ENCODE assay signal across 20 cellular contexts in genomic region chr5:97141539-97141938, GRCh38. TPM values are rescaled to one million over a fixed set of nuclear protein-coding genes. Genes with fewer than 3 reads are reported as not detected.
"Had no signal": no experiment of that assay in that cellular context is flagged by ENCODE, and none has a peak within 500 bp of the region (broad histone marks: within the 10 kb centered on the region; RNA-seq: fewer than 3 reads in every experiment).

No MANE protein-coding gene starts in this region.

- H3K9me3 ChIP-seq: mucosa of descending colon, right lobe of liver, upper lobe of right lung had no signal

- H3K27ac ChIP-seq: foreskin keratinocyte, right lobe of liver, upper lobe of right lung had no signal

- H3K36me3 Mint-ChIP-seq: activated naive CD4-positive, alpha-beta T cell treated with anti-CD3 and anti-CD28 coated beads, Interleukin-2, amount 50 U/mL, for 72 hours; naive thymus-derived CD4-positive, alpha-beta T cell; WTC11 had no signal

- H3K4me1 Mint-ChIP-seq: stimulated activated naive CD8-positive, alpha-beta T cell treated with anti-CD3 and anti-CD28 coated beads, Interleukin-15, amount 100 ng/mL, for 72 hours had no signal

- H3K27me3 ChIP-seq: right lobe of liver, upper lobe of right lung had no signal

- H3K4me3 Mint-ChIP-seq: activated CD4-positive, alpha-beta memory T cell treated with anti-CD3 and anti-CD28 coated beads, Interleukin-2, amount 10 ng/mL, durations not matched to agents 7 days and 5 days; naive thymus-derived CD4-positive, alpha-beta T cell; stimulated activated naive CD8-positive, alpha-beta T cell treated with anti-CD3 and anti-CD28 coated beads, Interleukin-15, amount 100 ng/mL, for 72 hours; WTC11 had no signal

- H3K4me3 ChIP-seq: mucosa of descending colon, right lobe of liver, upper lobe of right lung had no signal

- H3K27ac Mint-ChIP-seq: activated CD4-positive, alpha-beta memory T cell treated with anti-CD3 and anti-CD28 coated beads, Interleukin-2, amount 10 ng/mL, durations not matched to agents 7 days and 5 days; activated naive CD4-positive, alpha-beta T cell treated with anti-CD3 and anti-CD28 coated beads, Interleukin-2, amount 50 U/mL, for 72 hours; naive thymus-derived CD4-positive, alpha-beta T cell; stimulated activated naive CD8-positive, alpha-beta T cell treated with anti-CD3 and anti-CD28 coated beads, Interleukin-15, amount 100 ng/mL, for 72 hours had no signal

- ATAC-seq: activated naive CD4-positive, alpha-beta T cell treated with anti-CD3 and anti-CD28 coated beads, Interleukin-2, amount 50 U/mL, for 72 hours; foreskin keratinocyte; mucosa of descending colon; naive thymus-derived CD4-positive, alpha-beta T cell; right lobe of liver; stimulated activated naive CD8-positive, alpha-beta T cell treated with anti-CD3 and anti-CD28 coated beads, Interleukin-15, amount 100 ng/mL, for 72 hours; upper lobe of right lung had no signal

- H3K4me1 ChIP-seq: foreskin keratinocyte, right lobe of liver, upper lobe of right lung had no signal

- H3K36me3 ChIP-seq: right lobe of liver, upper lobe of right lung had no signal

- DNase-seq: activated CD4-positive, alpha-beta memory T cell treated with anti-CD3 and anti-CD28 coated beads, Interleukin-2, amount 10 ng/mL, durations not matched to agents 7 days and 5 days; activated CD4-positive, alpha-beta T cell treated with anti-CD3 and anti-CD28 coated beads for 4 hours; activated gamma-delta T cell; activated T-cell treated with anti-CD3 and anti-CD28 coated beads, Interleukin-2, amount 50 U/mL, for 48 hours; caudate nucleus; effector CD8-positive, alpha-beta T cell; foreskin keratinocyte; head of caudate nucleus; mucosa of descending colon; naive thymus-derived CD4-positive, alpha-beta T cell; right lobe of liver; stimulated activated naive CD8-positive, alpha-beta T cell treated with anti-CD3 and anti-CD28 coated beads, Interleukin-15, amount 100 ng/mL, for 72 hours; T-helper 1 cell; T1000; upper lobe of right lung had no signal

- H3K9me3 Mint-ChIP-seq: activated CD4-positive, alpha-beta memory T cell treated with anti-CD3 and anti-CD28 coated beads, Interleukin-2, amount 10 ng/mL, durations not matched to agents 7 days and 5 days; activated naive CD4-positive, alpha-beta T cell treated with anti-CD3 and anti-CD28 coated beads, Interleukin-2, amount 50 U/mL, for 72 hours; naive thymus-derived CD4-positive, alpha-beta T cell; stimulated activated naive CD8-positive, alpha-beta T cell treated with anti-CD3 and anti-CD28 coated beads, Interleukin-15, amount 100 ng/mL, for 72 hours; WTC11 had no signal

RNA-seq across cellular contexts. Expression of gene LIX1, which starts 0.9 kb away (rescaled TPM):
- total RNA-seq: activated CD4-positive, alpha-beta memory T cell treated with anti-CD3 and anti-CD28 coated beads, Interleukin-2, amount 10 ng/mL, durations not matched to agents 7 days and 5 days; activated naive CD4-positive, alpha-beta T cell treated with anti-CD3 and anti-CD28 coated beads, Interleukin-2, amount 50 U/mL, for 72 hours; foreskin keratinocyte; lung microvascular endothelial cell; naive thymus-derived CD4-positive, alpha-beta T cell; pulmonary artery endothelial cell; right lobe of liver; SK-MEL-5; upper lobe of right lung; WTC11 had no signal
